Comparison of ENCODE assay signal across 18 cellular contexts in genomic region chr18:36194719-36195315, GRCh38.
"Had no signal": no experiment of that assay in that cellular context is flagged by ENCODE, and none has a peak within 500 bp of the region (broad histone marks: within the 10 kb centered on the region; RNA-seq: fewer than 3 reads in every experiment).

No MANE protein-coding gene starts in this region.

- H3K4me3 Mint-ChIP-seq: memory B cell; natural killer cell treated with Interleukin-12 subunit alpha and Interleukin-12 subunit beta and Interleukin-15 and Interleukin-18, amount 100 ng/mL, for 72 hours; neural progenitor cell had no signal

- H3K36me3 Mint-ChIP-seq: memory B cell; natural killer cell treated with Interleukin-12 subunit alpha and Interleukin-12 subunit beta and Interleukin-15 and Interleukin-18, amount 100 ng/mL, for 72 hours; neural progenitor cell had no signal

- H3K4me1 ChIP-seq: neural progenitor cell had no signal

- ATAC-seq: left colon had no signal

- H3K9ac ChIP-seq: neural progenitor cell had no signal

- H3K36me3 ChIP-seq: heart left ventricle, neural progenitor cell, ovary had no signal

- H3K4me1 Mint-ChIP-seq: memory B cell, neural progenitor cell had no signal

- H3K9me3 ChIP-seq: heart left ventricle, ovary had no signal

- DNase-seq: cortex of kidney; dorsolateral prefrontal cortex; effector CD8-positive, alpha-beta T cell; foreskin melanocyte; heart left ventricle; hippocampal formation; left colon; midbrain; ovary; right cardiac atrium; stimulated activated CD4-positive, alpha-beta T cell treated with anti-CD3 and anti-CD28 coated beads, Interleukin-2, amount 100 ng/mL, for 48 hours; stimulated activated naive CD4-positive, alpha-beta T cell treated with Interleukin-2 at 50 U/mL for 16 hours; trophoblast cell had no signal

- FAIRE-seq: urothelium cell line had no signal

- H3K27me3 ChIP-seq: dorsolateral prefrontal cortex, heart left ventricle, ovary had no signal

- H2AFZ ChIP-seq: neural progenitor cell had no signal

- H3K27ac ChIP-seq: dorsolateral prefrontal cortex, heart left ventricle, neural progenitor cell, ovary had no signal

- H3K4me3 ChIP-seq: dorsolateral prefrontal cortex, heart left ventricle, neural progenitor cell, ovary, smooth muscle cell had no signal

- H3K9me3 Mint-ChIP-seq: memory B cell; natural killer cell treated with Interleukin-12 subunit alpha and Interleukin-12 subunit beta and Interleukin-15 and Interleukin-18, amount 100 ng/mL, for 72 hours; neural progenitor cell had no signal

- H3K4me2 ChIP-seq: neural progenitor cell, smooth muscle cell had no signal

- H3K27ac Mint-ChIP-seq: memory B cell; natural killer cell treated with Interleukin-12 subunit alpha and Interleukin-12 subunit beta and Interleukin-15 and Interleukin-18, amount 100 ng/mL, for 72 hours; neural progenitor cell had no signal
